In the genomic region with DNA sequence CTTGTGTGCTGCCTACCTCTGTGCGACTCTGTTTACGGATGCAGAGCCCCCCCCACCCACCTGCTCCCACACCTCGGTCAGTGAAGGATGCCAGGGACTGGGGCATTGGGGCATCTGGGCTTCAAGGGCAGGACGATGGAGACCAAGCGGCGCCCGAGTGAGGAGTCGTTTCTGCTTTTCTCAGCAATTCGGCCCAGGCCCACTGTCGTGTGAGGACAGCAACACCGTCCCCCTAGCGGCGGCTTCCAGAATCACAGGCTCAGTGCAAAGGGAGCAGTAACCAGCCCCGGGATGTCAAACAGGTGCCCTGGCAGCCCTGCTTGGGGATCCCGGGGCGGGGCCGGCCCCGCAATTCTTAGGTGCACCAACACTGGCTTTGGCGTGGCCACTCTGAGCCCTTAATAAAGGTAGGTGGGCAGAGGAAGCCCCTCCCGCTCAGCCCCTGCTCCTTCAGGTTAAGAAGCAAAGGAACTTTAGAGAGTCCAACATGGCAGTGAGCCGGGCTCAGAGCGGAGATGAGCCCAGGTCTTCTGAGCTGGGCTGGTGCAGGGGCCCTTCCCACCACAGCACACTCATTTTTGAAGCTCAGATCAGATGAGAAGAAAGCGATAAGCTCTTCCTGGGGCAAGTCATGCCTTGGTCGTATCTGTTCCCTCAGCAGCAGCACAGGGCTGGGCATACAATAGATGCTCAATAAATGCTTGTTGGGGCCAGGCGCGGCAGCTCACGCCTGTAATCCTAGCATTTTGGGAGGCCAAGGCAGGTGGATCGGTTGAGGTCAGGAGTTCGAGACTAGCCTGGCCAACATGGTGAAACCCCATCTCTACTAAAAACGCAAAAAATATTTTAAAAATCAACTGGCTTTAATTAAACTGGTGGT, we compare ENCODE assay signal across 8 cellular contexts. TPM values are rescaled to one million over a fixed set of nuclear protein-coding genes. Genes with fewer than 3 reads are reported as not detected.
DNase-seq lines count a peak whose midpoint lies in the region; ATAC-seq and TF ChIP-seq lines count a peak whose summit lies in the region.

No MANE protein-coding gene starts in this region.

- H3K9ac ChIP-seq in NT2/D1 (ENCODE audit: insufficient read length, low read depth), result no peak overlapping the region

- no peak overlapping the region for H3K27ac Mint-ChIP-seq in naive thymus-derived CD8-positive, alpha-beta T cell
- H3K27ac Mint-ChIP-seq in stimulated activated memory B cell treated with anti-CD40 and anti-IgM and Interleukin-4, amounts not matched to agents 10 μg/mL and 1 μg/mL and 100 μg/mL, for 72 hours, result no peak overlapping the region

- H3K4me3 ChIP-seq in NT2/D1 (ENCODE audit: insufficient read length, low read depth), result no peak overlapping the region
- no peak overlapping the region for H3K4me3 ChIP-seq in esophagus muscularis mucosa

- H3K4me1 ChIP-seq in NT2/D1 (ENCODE audit: insufficient read depth, insufficient read length), result peaks cover 10% of the 10 kb centered on the region
- peaks cover 2 to 17% (median 11%) of the 10 kb centered on the region in 4 donors for H3K4me1 ChIP-seq in esophagus muscularis mucosa

- H3K36me3 Mint-ChIP-seq in naive thymus-derived CD8-positive, alpha-beta T cell, result no peaks in the 10 kb centered on the region
- H3K36me3 Mint-ChIP-seq in stimulated activated memory B cell treated with anti-CD40 and anti-IgM and Interleukin-4, amounts not matched to agents 10 μg/mL and 1 μg/mL and 100 μg/mL, for 72 hours, result no peaks in the 10 kb centered on the region

- H3K4me1 Mint-ChIP-seq in naive thymus-derived CD8-positive, alpha-beta T cell, result peaks cover 6 to 22% (median 17%) of the 10 kb centered on the region in 4 donors
- H3K4me1 Mint-ChIP-seq in stimulated activated memory B cell treated with anti-CD40 and anti-IgM and Interleukin-4, amounts not matched to agents 10 μg/mL and 1 μg/mL and 100 μg/mL, for 72 hours, result peaks cover 36% of the 10 kb centered on the region

- H3K27me3 Mint-ChIP-seq in naive thymus-derived CD8-positive, alpha-beta T cell, result peaks cover 0 to 10% (median 6%) of the 10 kb centered on the region in 5 donors
- H3K27me3 Mint-ChIP-seq in stimulated activated memory B cell treated with anti-CD40 and anti-IgM and Interleukin-4, amounts not matched to agents 10 μg/mL and 1 μg/mL and 100 μg/mL, for 72 hours, result peaks cover 61% of the 10 kb centered on the region

- WGBS in esophagus muscularis mucosa, result 50% methylated on average over 16 of the region's 30 CpGs

- no peak for TF ChIP-seq EP300 in esophagus muscularis mucosa (IDR thresholded peaks at IDR 0.05)

- DNase-seq in Daoy (ENCODE audit: low read depth) (peak; percentile 82), HK-2 (ENCODE audit: unreplicated experiment) (peak; percentile 79), NT2/D1 (ENCODE audit: low read depth, low spot score) (peak; percentile 65), esophagus muscularis mucosa (ENCODE audit: extremely low spot score) (peak; percentile 95)
- peak; percentile 97 for DNase-seq in activated CD8-positive, alpha-beta memory T cell treated with anti-CD3 and anti-CD28 coated beads, Interleukin-2, amount 50 U/mL, for 48 hours
- peak; percentile 58 to 85 (median 74) for DNase-seq in naive thymus-derived CD8-positive, alpha-beta T cell

- ATAC-seq in naive thymus-derived CD8-positive, alpha-beta T cell, result peak; percentile 71 to 87
- ATAC-seq in stimulated activated memory B cell treated with anti-CD40 and anti-IgM and Interleukin-4, amounts not matched to agents 10 μg/mL and 1 μg/mL and 100 μg/mL, for 72 hours, result peak; percentile 74
- no peak for ATAC-seq in HG03469 (IDR thresholded peaks at IDR 0.05; ENCODE audit: unreplicated experiment)

- intact Hi-C loops in esophagus muscularis mucosa (cut with DNase I), result no loop called here

- TF ChIP-seq POLR2A in esophagus muscularis mucosa (IDR thresholded peaks at IDR 0.05; ENCODE audit: low read depth), result no peak

- no peak overlapping the region for H3K27ac ChIP-seq in esophagus muscularis mucosa (replicated peaks in 1 of 4)

- no peaks in the 10 kb centered on the region for H3K9me3 ChIP-seq in NT2/D1 (ENCODE audit: insufficient read depth, low read length)
- H3K9me3 ChIP-seq in esophagus muscularis mucosa, result no peaks in the 10 kb centered on the region

- no peaks in the 10 kb centered on the region for H3K9me3 Mint-ChIP-seq in naive thymus-derived CD8-positive, alpha-beta T cell
- H3K9me3 Mint-ChIP-seq in stimulated activated memory B cell treated with anti-CD40 and anti-IgM and Interleukin-4, amounts not matched to agents 10 μg/mL and 1 μg/mL and 100 μg/mL, for 72 hours, result no peaks in the 10 kb centered on the region

- TF ChIP-seq CTCF in esophagus muscularis mucosa (IDR thresholded peaks at IDR 0.05), result peak; percentile 69 to 93 (median 79)

- H3K27me3 ChIP-seq in NT2/D1 (ENCODE audit: insufficient read depth, insufficient read length) (no peaks in the 10 kb centered on the region), esophagus muscularis mucosa (peaks cover 0 to 28% (median 2%) of the 10 kb centered on the region in 4 donors)

- POLR2A ChIA-PET in naive thymus-derived CD8-positive, alpha-beta T cell (lab: Charles Lee), result no interaction called here

- H3K36me3 ChIP-seq in NT2/D1 (ENCODE audit: insufficient read depth, insufficient read length, low read length), result no peaks in the 10 kb centered on the region
- H3K36me3 ChIP-seq in esophagus muscularis mucosa, result no peaks in the 10 kb centered on the region

- H3K4me3 Mint-ChIP-seq in naive thymus-derived CD8-positive, alpha-beta T cell, result no peak overlapping the region
- peak overlapping the region; percentile 26 for H3K4me3 Mint-ChIP-seq in stimulated activated memory B cell treated with anti-CD40 and anti-IgM and Interleukin-4, amounts not matched to agents 10 μg/mL and 1 μg/mL and 100 μg/mL, for 72 hours

RNA-seq across cellular contexts. Expression of gene TARDBP, which starts 51.3 kb away (rescaled TPM):
- 102 and 107 TPM in 2 replicates for total RNA-seq in Daoy (2014; rRNA removed; shearing (Covaris generic))
- total RNA-seq in esophagus muscularis mucosa, result 100 to 1,000 TPM in 3 of 4 donors, 10 to 100 TPM in 1; 74.9 to 184 (median 137) TPM
- 100 to 1,000 TPM; 193 to 211 TPM for total RNA-seq in naive thymus-derived CD8-positive, alpha-beta T cell
- polyA plus RNA-seq in naive thymus-derived CD8-positive, alpha-beta T cell, result 10 to 100 TPM; 46.6 to 65.2 (median 54.2) TPM
